Comparison of ENCODE assay signal across 8 cellular contexts in the genomic region with DNA sequence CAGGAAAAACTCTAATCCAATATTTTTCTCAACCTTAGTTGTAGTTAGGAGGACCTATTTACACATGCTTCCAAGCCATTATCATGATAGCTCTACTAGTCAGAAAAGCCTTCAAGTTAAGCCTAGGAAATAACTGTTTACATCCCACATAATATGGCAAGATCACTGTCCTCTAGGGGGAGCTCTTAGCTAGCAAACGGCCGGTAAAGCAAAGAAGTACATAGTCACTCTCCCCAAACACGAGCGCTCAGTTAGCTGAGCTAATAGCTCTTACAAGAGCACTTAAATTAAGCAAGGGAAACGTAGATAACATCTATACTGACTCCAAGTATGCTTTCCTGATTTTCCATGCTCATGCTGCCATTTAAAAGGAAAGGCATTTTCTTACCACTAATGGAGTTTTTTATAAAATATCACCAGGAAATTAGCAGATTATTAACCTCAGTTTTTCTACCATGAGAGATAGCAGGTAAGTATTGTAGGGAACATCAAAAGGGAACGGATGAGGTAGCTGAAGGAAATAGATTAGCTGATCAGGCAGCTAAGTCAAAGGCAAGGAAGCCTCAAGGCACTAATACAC.
DNase-seq lines count a peak whose midpoint lies in the region; ATAC-seq, FAIRE-seq and TF ChIP-seq lines count a peak whose summit lies in the region.

No MANE protein-coding gene starts in this region.

- peak; percentile 97 for FAIRE-seq in islet of Langerhans (lab: Jason Lieb, UNC)

- BruUV-seq in MCF 10A (replicated peaks; lab: Mats Ljungman, UMichigan): no TSS peak

- no peak for ATAC-seq in GM18861 (IDR thresholded peaks at IDR 0.05; ENCODE audit: unreplicated experiment)

- no peak for TF ChIP-seq CTCF in HEK293 (tag by site-specific recombination; IDR thresholded peaks at IDR 0.05)
- peak; percentile 71 for TF ChIP-seq CTCF in MCF 10A (IDR thresholded peaks at IDR 0.05; ENCODE audit: unreplicated experiment)

- DNase-seq in DMS79 (lab: John Stamatoyannopoulos, UW): peak; percentile 21
- DNase-seq in NCI-H2107 treated with DMSO at 0.1 percent for 48 hours (lab: John Stamatoyannopoulos, UW; ENCODE audit: unreplicated experiment): peak; percentile 92
- peak; percentile 28 for DNase-seq in T-helper 2 cell treated with Interferon-gamma antibody and Interleukin-4, amounts not matched to agents 5 μg/mL and 100 μg/mL, for 36 hours (ENCODE audit: low spot score)
- DNase-seq in MCF 10A (ENCODE audit: unreplicated experiment): peak; percentile 88
- DNase-seq in stimulated activated CD4-positive, alpha-beta T cell treated with anti-CD3 and anti-CD28 coated beads, Interleukin-4, amount 100 ng/mL, for 24 hours: peak; percentile 69

- H3K36me3 ChIP-seq in HEK293 (ENCODE audit: control insufficient read depth in 2 of 2, insufficient read depth in 1 of 2, low read length in 2 of 2): no peaks in the 10 kb centered on the region

- intact Hi-C loops in MCF 10A (cut with micrococcal nuclease): loop anchor here (10.0 kb wide), 1 partner anchor 131 kb away; no protein-coding TSS in a partner anchor

- no peaks in the 10 kb centered on the region for H3K9me3 Mint-ChIP-seq in T-helper 2 cell treated with Interferon-gamma antibody and Interleukin-4, amounts not matched to agents 5 μg/mL and 100 μg/mL, for 36 hours
- H3K9me3 Mint-ChIP-seq in MCF 10A (ENCODE audit: unreplicated experiment): no peaks in the 10 kb centered on the region

- CTCF ChIA-PET in HEK293 (lab: Yijun Ruan, JAX) (interaction anchor here (0.7 to 2.4 kb wide), 17 partner anchors 9 to 758 kb away, joined by 3 to 13 read pairs (median 4); no protein-coding TSS in a partner anchor), MCF 10A (lab: Yijun Ruan, JAX) (interaction anchor here (0.5 to 3.2 kb wide), 44 partner anchors 10 to 559 kb away, joined by 3 to 36 read pairs (median 4); no protein-coding TSS in a partner anchor)

- no peak overlapping the region for H3K27ac ChIP-seq in HEK293 (ENCODE audit: extremely low read depth, low read depth, low read length)

- POLR2A ChIA-PET in HEK293 (lab: Yijun Ruan, JAX): no interaction called here
- POLR2A ChIA-PET in MCF 10A (lab: Yijun Ruan, JAX): no interaction called here

- H3K27ac Mint-ChIP-seq in T-helper 2 cell treated with Interferon-gamma antibody and Interleukin-4, amounts not matched to agents 5 μg/mL and 100 μg/mL, for 36 hours: no peak overlapping the region
- no peak overlapping the region for H3K27ac Mint-ChIP-seq in MCF 10A (ENCODE audit: low read depth, unreplicated experiment)

- no peaks in the 10 kb centered on the region for H3K4me1 ChIP-seq in HEK293 (ENCODE audit: control insufficient read depth, insufficient read depth, low read length)

- peaks cover 3% of the 10 kb centered on the region for H3K4me1 Mint-ChIP-seq in T-helper 2 cell treated with Interferon-gamma antibody and Interleukin-4, amounts not matched to agents 5 μg/mL and 100 μg/mL, for 36 hours (ENCODE audit: low read depth)
- peaks cover 5% of the 10 kb centered on the region for H3K4me1 Mint-ChIP-seq in MCF 10A (ENCODE audit: insufficient read depth, unreplicated experiment)

- H3K4me3 Mint-ChIP-seq in T-helper 2 cell treated with Interferon-gamma antibody and Interleukin-4, amounts not matched to agents 5 μg/mL and 100 μg/mL, for 36 hours: no peak overlapping the region
- H3K4me3 Mint-ChIP-seq in MCF 10A (ENCODE audit: unreplicated experiment): no peak overlapping the region

- no peaks in the 10 kb centered on the region for H3K9me3 ChIP-seq in HEK293 (ENCODE audit: control insufficient read depth, insufficient read depth, low read depth, low read length)

- H3K27me3 Mint-ChIP-seq in T-helper 2 cell treated with Interferon-gamma antibody and Interleukin-4, amounts not matched to agents 5 μg/mL and 100 μg/mL, for 36 hours (ENCODE audit: low read depth): peaks cover 35% of the 10 kb centered on the region
- no peaks in the 10 kb centered on the region for H3K27me3 Mint-ChIP-seq in MCF 10A (ENCODE audit: insufficient read depth, unreplicated experiment)

- no peaks in the 10 kb centered on the region for H3K36me3 Mint-ChIP-seq in T-helper 2 cell treated with Interferon-gamma antibody and Interleukin-4, amounts not matched to agents 5 μg/mL and 100 μg/mL, for 36 hours (ENCODE audit: low read depth)
- no peaks in the 10 kb centered on the region for H3K36me3 Mint-ChIP-seq in MCF 10A (ENCODE audit: insufficient read depth, unreplicated experiment)

- no peak overlapping the region for H3K4me3 ChIP-seq in HEK293 (ENCODE audit: low read depth, low read length)

TF ChIP-seq in HEK293, 187 proteins besides CTCF, POLR2A, EP300 and RAD21:
- peak; percentile 80 for TF ChIP-seq ZNF654 (tag by site-specific recombination; IDR thresholded peaks at IDR 0.05; ENCODE audit: low read depth)
- TF ChIP-seq PRDM1 (tag by site-specific recombination; IDR thresholded peaks at IDR 0.05): peak; percentile 75
- TF ChIP-seq TRIM28 (IDR thresholded peaks at IDR 0.05; ENCODE audit: borderline replicate concordance, low read length): peak; percentile 65; the same call in 1 of the 2 replicates
- TF ChIP-seq ZNF623 (tag by site-specific recombination; IDR thresholded peaks at IDR 0.05): no peak
- TF ChIP-seq ZNF394 (tag by site-specific recombination; IDR thresholded peaks at IDR 0.05; ENCODE audit: borderline replicate concordance): peak; percentile 34; the same call in 1 of the 2 replicates
- peak; percentile 44; the same call in 1 of the 2 replicates for TF ChIP-seq ZBTB17 (tag by site-specific recombination; IDR thresholded peaks at IDR 0.05)
- no peak for TF ChIP-seq KLF10 (tag by site-specific recombination; IDR thresholded peaks at IDR 0.05)
- TF ChIP-seq IKZF3 (tag by site-specific recombination; IDR thresholded peaks at IDR 0.05): 0 out of 2 replicates have a peak, but pooled peaks have one; percentile 27
- TF ChIP-seq ZNF664 (tag by site-specific recombination; IDR thresholded peaks at IDR 0.05): peak; percentile 100

Comparison
In these comparisons a context has a peak if more than half of its experiments do, and no peak if none do; other contexts are left out.
1. DNase-seq: peak in every context shown above with its lines; median percentile 92 in NCI-H2107 treated with DMSO at 0.1 percent for 48 hours; 88 in MCF 10A; 69 in stimulated activated CD4-positive, alpha-beta T cell treated with anti-CD3 and anti-CD28 coated beads, Interleukin-4, amount 100 ng/mL, for 24 hours; 28 in T-helper 2 cell treated with Interferon-gamma antibody and Interleukin-4, amounts not matched to agents 5 μg/mL and 100 μg/mL, for 36 hours; 21 in DMS79.